1 cellular context compared by ENCODE assay signal in the genomic region with DNA sequence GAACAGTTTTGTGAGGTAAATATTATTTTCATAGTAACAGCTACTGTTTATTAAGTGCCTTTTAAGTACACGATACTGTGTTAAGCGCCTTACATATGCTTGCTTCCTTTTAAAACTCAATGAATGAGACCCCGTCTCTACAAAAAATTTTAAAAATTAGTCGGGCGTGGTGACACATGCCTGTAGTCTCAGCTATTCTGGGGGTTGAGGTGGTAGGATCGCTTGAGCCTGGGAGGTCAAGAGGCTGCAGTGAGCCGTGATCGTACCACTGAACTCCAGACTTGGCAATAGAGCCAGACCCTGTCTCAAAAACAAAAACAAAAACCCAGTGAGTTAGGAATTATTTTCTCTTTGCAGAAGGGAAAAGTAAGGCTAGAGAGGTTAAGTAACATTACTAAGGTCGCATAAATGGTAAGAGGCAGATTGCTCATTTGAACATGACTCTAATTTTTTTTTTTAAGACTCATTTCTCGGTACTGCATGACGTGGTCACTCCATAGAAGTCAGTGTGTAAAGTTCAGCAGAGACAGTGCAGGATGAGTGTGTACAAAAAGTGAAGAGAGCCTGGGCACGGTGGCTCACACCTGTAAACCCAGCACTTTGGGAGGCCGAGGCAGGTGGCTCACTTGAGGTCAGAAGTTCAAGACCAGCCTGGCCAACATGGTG.
TF ChIP-seq lines count a peak whose summit lies in the region.

No MANE protein-coding gene starts in this region.

TF ChIP-seq in WTC11, 78 proteins besides CTCF, POLR2A, EP300 and RAD21 (continued from another document):
- TF ChIP-seq ZBTB43 (CRISPR knock-in tag; IDR thresholded peaks at IDR 0.05), result no peak
- TF ChIP-seq, protein P1, sequence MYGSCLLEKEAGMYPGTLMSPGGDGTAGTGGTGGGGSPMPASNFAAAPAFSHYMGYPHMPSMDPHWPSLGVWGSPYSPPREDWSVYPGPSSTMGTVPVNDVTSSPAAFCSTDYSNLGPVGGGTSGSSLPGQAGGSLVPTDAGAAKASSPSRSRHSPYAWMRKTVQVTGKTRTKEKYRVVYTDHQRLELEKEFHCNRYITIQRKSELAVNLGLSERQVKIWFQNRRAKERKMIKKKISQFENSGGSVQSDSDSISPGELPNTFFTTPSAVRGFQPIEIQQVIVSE (CRISPR knock-in tag; IDR thresholded peaks at IDR 0.05; ENCODE audit: borderline replicate concordance), result no peak
- TF ChIP-seq, protein P2, sequence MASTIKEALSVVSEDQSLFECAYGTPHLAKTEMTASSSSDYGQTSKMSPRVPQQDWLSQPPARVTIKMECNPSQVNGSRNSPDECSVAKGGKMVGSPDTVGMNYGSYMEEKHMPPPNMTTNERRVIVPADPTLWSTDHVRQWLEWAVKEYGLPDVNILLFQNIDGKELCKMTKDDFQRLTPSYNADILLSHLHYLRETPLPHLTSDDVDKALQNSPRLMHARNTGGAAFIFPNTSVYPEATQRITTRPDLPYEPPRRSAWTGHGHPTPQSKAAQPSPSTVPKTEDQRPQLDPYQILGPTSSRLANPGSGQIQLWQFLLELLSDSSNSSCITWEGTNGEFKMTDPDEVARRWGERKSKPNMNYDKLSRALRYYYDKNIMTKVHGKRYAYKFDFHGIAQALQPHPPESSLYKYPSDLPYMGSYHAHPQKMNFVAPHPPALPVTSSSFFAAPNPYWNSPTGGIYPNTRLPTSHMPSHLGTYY (CRISPR knock-in tag; IDR thresholded peaks at IDR 0.05), result no peak
- no peak for TF ChIP-seq ETV6 (CRISPR knock-in tag; IDR thresholded peaks at IDR 0.05)
- TF ChIP-seq AFF4 (CRISPR knock-in tag; IDR thresholded peaks at IDR 0.05; ENCODE audit: borderline replicate concordance), result no peak
- TF ChIP-seq CREM (CRISPR knock-in tag; IDR thresholded peaks at IDR 0.05), result no peak
- no peak for TF ChIP-seq ELF4 (CRISPR knock-in tag; IDR thresholded peaks at IDR 0.05; ENCODE audit: low read depth)
- no peak for TF ChIP-seq PREB (CRISPR knock-in tag; IDR thresholded peaks at IDR 0.05; ENCODE audit: borderline replicate concordance)
